In the genomic region with DNA sequence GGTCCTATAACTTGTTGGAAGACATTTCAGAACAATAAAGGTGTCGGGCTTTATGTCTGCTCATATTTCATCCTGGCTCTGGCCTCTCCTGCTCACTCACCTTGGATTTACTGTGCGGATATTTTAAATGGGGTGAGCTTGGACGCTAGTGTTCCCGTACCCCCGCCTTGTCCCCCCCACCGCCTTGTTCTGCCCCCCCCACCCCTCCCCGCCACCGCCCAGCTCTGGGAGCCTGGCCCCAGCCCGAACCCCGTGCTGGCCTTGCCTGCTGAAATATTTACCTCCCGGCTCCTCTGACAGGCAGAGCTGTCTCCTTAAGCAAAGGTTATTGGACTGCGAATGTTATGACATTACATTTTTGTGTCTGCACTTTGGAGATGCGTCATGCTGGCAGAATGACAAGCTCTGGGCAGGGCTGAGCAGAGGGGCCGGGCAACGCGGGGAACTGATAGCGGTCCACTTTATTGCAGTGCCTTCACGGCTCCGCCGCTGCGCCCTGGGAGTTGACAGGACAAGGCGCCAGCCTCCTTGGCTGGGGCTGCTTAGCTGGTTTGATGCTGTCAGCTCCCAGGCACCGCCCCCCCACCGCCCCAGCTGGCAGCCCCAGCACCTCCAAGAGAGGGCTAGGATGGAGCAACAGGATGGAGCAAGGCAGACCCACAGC, we compare ENCODE assay signal across 10 cellular contexts.
DNase-seq lines count a peak whose midpoint lies in the region; ATAC-seq lines count a peak whose summit lies in the region.
"Had no signal": no experiment of that assay in that cellular context is flagged by ENCODE, and none has a peak within 500 bp of the region (broad histone marks: within the 10 kb centered on the region; RNA-seq: fewer than 3 reads in every experiment).

No MANE protein-coding gene starts in this region.

- peak; percentile 86 for ATAC-seq in left lobe of liver
- no peak for ATAC-seq in GM19455 (IDR thresholded peaks at IDR 0.05; ENCODE audit: unreplicated experiment)
- ATAC-seq in GM18868 (IDR thresholded peaks at IDR 0.05; ENCODE audit: unreplicated experiment), result no peak
- ATAC-seq in GM21737 (IDR thresholded peaks at IDR 0.05; ENCODE audit: unreplicated experiment), result no peak
- ATAC-seq: naive thymus-derived CD8-positive, alpha-beta T cell; T-helper 17 cell had no signal

- DNase-seq in 8988T (peak; percentile 93), HT-29 (ENCODE audit: low spot score) (peak; percentile 76), astrocyte of the hippocampus (ENCODE audit: low read depth, low spot score) (peak; percentile 91), left lobe of liver (ENCODE audit: low spot score) (peak; percentile 91)
- no peak for DNase-seq in activated CD4-positive, CD25-positive, alpha-beta regulatory T cell (lab: John Stamatoyannopoulos, UW)

Comparison
In these comparisons a context has a peak if more than half of its experiments do, and no peak if none do; other contexts are left out.
1. DNase-seq: peak in 8988T (single experiment), HT-29 (single experiment), astrocyte of the hippocampus (single experiment) and left lobe of liver (single experiment); none in activated CD4-positive, CD25-positive, alpha-beta regulatory T cell (0 of 4).